Comparison of ENCODE assay signal across 8 cellular contexts in the genomic region with DNA sequence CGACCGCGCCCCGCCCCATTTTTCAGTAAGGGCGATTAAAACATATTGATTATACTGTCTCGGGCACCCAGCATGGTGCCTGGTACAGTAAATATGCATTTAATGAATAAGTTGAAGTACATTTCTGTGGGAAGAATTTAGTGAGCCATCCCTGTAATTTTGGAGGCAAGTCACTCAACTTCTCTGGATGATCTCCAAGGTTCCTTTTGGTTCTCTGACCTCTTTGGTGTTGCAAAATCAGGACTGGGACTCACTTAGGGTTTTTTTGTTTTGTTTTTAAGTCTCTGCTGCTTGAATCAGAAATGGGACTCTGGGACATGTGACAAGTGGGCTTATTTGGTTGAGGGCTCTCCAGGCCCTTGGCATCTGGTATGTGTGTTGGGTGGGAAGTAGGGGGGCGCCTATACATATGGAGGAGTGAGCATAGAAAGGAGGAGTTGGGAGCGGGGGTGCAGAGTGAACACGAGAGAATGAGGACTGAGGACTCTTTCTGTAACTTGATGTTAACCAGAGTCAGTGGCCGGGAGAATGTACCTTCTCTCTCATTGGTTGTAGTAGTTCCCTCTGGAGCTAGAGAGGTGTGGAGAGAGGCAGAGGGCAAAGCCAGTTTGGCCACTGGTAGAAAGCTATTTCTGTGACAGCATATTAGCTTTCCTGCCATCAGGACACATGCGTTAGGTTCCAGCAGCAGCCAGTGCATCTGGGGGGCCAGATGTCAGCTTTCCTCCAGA. TPM values are rescaled to one million over a fixed set of nuclear protein-coding genes. Genes with fewer than 3 reads are reported as not detected.
A peak's percentile ranks its signal among the peaks of the same experiment; 100 is the strongest.
DNase-seq lines count a peak whose midpoint lies in the region; ATAC-seq and TF ChIP-seq lines count a peak whose summit lies in the region.

No MANE protein-coding gene starts in this region.

- peaks cover 62% of the 10 kb centered on the region for H3K79me2 ChIP-seq in GM23248 (ENCODE audit: insufficient read depth)

- H3K27ac ChIP-seq in GM23248: peak overlapping the region; percentile 79
- peak overlapping the region; percentile 86 to 95 (median 92) for H3K27ac ChIP-seq in heart right ventricle
- peak overlapping the region in 4 of 8 donors; percentile 83 to 86 (median 84) for H3K27ac ChIP-seq in spleen

- no peak for TF ChIP-seq CTCF in WI38 (IDR thresholded peaks at IDR 0.05; ENCODE audit: low read depth, low read length)
- peak in 2 of 9 donors; percentile 12 to 21 for TF ChIP-seq CTCF in heart right ventricle (IDR thresholded peaks at IDR 0.05)
- no peak for TF ChIP-seq CTCF in spleen (IDR thresholded peaks at IDR 0.05 in 8 of 11, conservative IDR thresholded peaks at IDR 0.05 in 3 of 11)

- in situ Hi-C loops in GM23248 (cut with MboI): no loop called here

- ATAC-seq in heart right ventricle: peak; percentile 12 to 74 (median 57)
- no peak for ATAC-seq in HG02798 (IDR thresholded peaks at IDR 0.05; ENCODE audit: poor library complexity, unreplicated experiment)

- peaks cover 41% of the 10 kb centered on the region for H3F3A ChIP-seq in GM23248 (ENCODE audit: insufficient read depth)

- no peaks in the 10 kb centered on the region for H3K9me2 ChIP-seq in GM23248 (ENCODE audit: insufficient read depth)

- H2AFZ ChIP-seq in GM23248: peak overlapping the region; percentile 97; the same call in 1 of the 2 replicates

- H3K4me1 ChIP-seq in GM23248 (ENCODE audit: insufficient read depth): peaks cover 37% of the 10 kb centered on the region
- peaks cover 0 to 66% (median 36%) of the 10 kb centered on the region in 9 donors for H3K4me1 ChIP-seq in heart right ventricle
- peaks cover 6 to 36% (median 28%) of the 10 kb centered on the region in 6 donors for H3K4me1 ChIP-seq in spleen

- peak overlapping the region; percentile 79 for H3K9ac ChIP-seq in GM23248

- DNase-seq in GM23248 (peak; percentile 77), heart right ventricle (peak in 1 of 2 donors; percentile 59), spleen (no peak), ecto neural progenitor cell (ENCODE audit: low spot score) (no peak), GF-D8 (lab: John Stamatoyannopoulos, UW) (no peak)
- no peak for DNase-seq in stimulated activated CD4-positive, alpha-beta T cell treated with anti-CD3 and anti-CD28 coated beads, Interleukin-15, amount 100 ng/mL, for 24 hours

- intact Hi-C loops in heart right ventricle (cut with DNase I) (loop anchor here in 7 of 10 donors (2.0 to 10.0 kb wide), 8 partner anchors 35 to 134 kb away; no protein-coding TSS in a partner anchor), spleen (cut with DNase I; ENCODE audit: low total_unique reads) (no loop called here)

- TF ChIP-seq POLR2A in spleen (IDR thresholded peaks at IDR 0.05): no peak

- 17 to 22% methylated on average over 11 of the region's 11 CpGs for WGBS in GM23248 (ENCODE audit: low coverage in 1 of 2, low lambda C conversion rate in 2 of 2, missing lambda C conversion rate in 2 of 2), 2 experiments
- WGBS in heart right ventricle, 2 donors: 32 to 43% methylated on average over 11 of the region's 11 CpGs
- WGBS in spleen, 5 donors: 75 to 78% (median 77%) methylated on average over 11 of the region's 11 CpGs

- no peaks in the 10 kb centered on the region for H4K20me1 ChIP-seq in GM23248 (ENCODE audit: insufficient read depth)

- peak overlapping the region; percentile 100 for H3K4me2 ChIP-seq in GM23248 (ENCODE audit: unreplicated experiment)

- H3K9me3 ChIP-seq in GM23248 (ENCODE audit: low read depth): no peaks in the 10 kb centered on the region
- no peaks in the 10 kb centered on the region for H3K9me3 ChIP-seq in heart right ventricle
- H3K9me3 ChIP-seq in spleen: no peaks in the 10 kb centered on the region

- H3K36me3 ChIP-seq in GM23248 (ENCODE audit: low read depth) (no peaks in the 10 kb centered on the region), heart right ventricle (no peaks in the 10 kb centered on the region), spleen (no peaks in the 10 kb centered on the region)

- H3K27me3 ChIP-seq in GM23248 (replicated peaks; ENCODE audit: insufficient read depth) (no peaks in the 10 kb centered on the region), heart right ventricle (peaks cover 0 to 5% (median 0%) of the 10 kb centered on the region in 7 donors), spleen (replicated peaks in 1 of 7) (peaks cover 0 to 34% (median 7%) of the 10 kb centered on the region in 7 donors)

- H3K4me3 ChIP-seq in GM23248: peak overlapping the region; percentile 96
- H3K4me3 ChIP-seq in WI38 (ENCODE audit: low read depth, low read length): peak overlapping the region; percentile 68
- peak overlapping the region; percentile 44 to 93 (median 78) for H3K4me3 ChIP-seq in heart right ventricle
- peak overlapping the region in 7 of 8 donors; percentile 66 to 89 (median 77) for H3K4me3 ChIP-seq in spleen

RNA-seq across cellular contexts. Expression of gene ARHGAP10, which starts 1.9 kb away (rescaled TPM):
- 21.0 and 24.8 TPM in 2 replicates for total RNA-seq in GM23248 (2014; rRNA removed; shearing (Covaris generic))
- polyA plus RNA-seq in GM23248 (2016; fragmentation: Nextera tagmentation; extraction: Ambion mirVana): 17.0 and 19.5 TPM in 2 replicates
- total RNA-seq in heart right ventricle: 10 to 100 TPM; 33.9 to 71.1 (median 60.7) TPM
- 10 to 100 TPM; 39.0 to 63.0 TPM for polyA plus RNA-seq in heart right ventricle
- total RNA-seq in spleen: 10 to 100 TPM in 6 of 7 donors, 1 to 10 TPM in 1; 5.8 to 35.5 (median 18.0) TPM
- 1 to 10 TPM; 4.0 to 7.2 (median 4.8) TPM for polyA plus RNA-seq in spleen

RNA-seq across cellular contexts. Expression of gene PRMT9, which starts 49.8 kb away (rescaled TPM):
- total RNA-seq in GM23248 (2014; rRNA removed; shearing (Covaris generic)): 6.4 and 8.6 TPM in 2 replicates
- polyA plus RNA-seq in GM23248 (2016; fragmentation: Nextera tagmentation; extraction: Ambion mirVana) (5.0 and 6.0 TPM in 2 replicates), heart right ventricle (1 to 10 TPM; 3.0 to 3.9 TPM), spleen (1 to 10 TPM; 2.9 to 3.8 (median 3.1) TPM)
- total RNA-seq in heart right ventricle (1 to 10 TPM; 5.1 to 7.3 (median 6.6) TPM), spleen (10 to 100 TPM in 1 of 7 donors, 1 to 10 TPM in 6; 7.2 to 11.2 (median 9.6) TPM)
